In genomic region chrX:54044126-54044876, GRCh38 we compare ENCODE assay signal across 8 cellular contexts. TPM values are rescaled to one million over a fixed set of nuclear protein-coding genes. Genes with fewer than 3 reads are reported as not detected.
DNase-seq lines count a peak whose midpoint lies in the region; ATAC-seq, FAIRE-seq and TF ChIP-seq lines count a peak whose summit lies in the region.

Gene PHF8, minus strand, starts transcription at chrX:54044473. Its CDS starts 1,745 bp downstream, at chrX:54042728.

- H3K9me3 ChIP-seq in pancreas (no peaks in the 10 kb centered on the region), thyroid gland (no peaks in the 10 kb centered on the region)

- 0 to 34% (median 2%) methylated on average over 43 to 66 of the region's 66 CpGs for WGBS in adipose tissue, 3 donors
- WGBS in pancreas, 2 donors = 0 to 31% methylated on average over 55 to 64 of the region's 66 CpGs
- WGBS in thyroid gland, 2 donors = 0% methylated on average over 12 to 23 of the region's 66 CpGs

- peak; percentile 82 for ATAC-seq in HG02870 (IDR thresholded peaks at IDR 0.05; ENCODE audit: unreplicated experiment)
- peak; percentile 95 for ATAC-seq in Right ventricle myocardium superior (ENCODE audit: poor library complexity)
- ATAC-seq in pancreas = peak; percentile 86 to 93 (median 88)

- no peaks in the 10 kb centered on the region for H3K36me3 ChIP-seq in pancreas
- peaks cover 0 to 9% of the 10 kb centered on the region in 2 donors for H3K36me3 ChIP-seq in thyroid gland

- TF ChIP-seq POLR2A in GM12892 (IDR thresholded peaks at IDR 0.05; ENCODE audit: low read depth, low read length) (peak; percentile 12; the same call in 1 of the 2 replicates), thyroid gland (IDR thresholded peaks at IDR 0.05) (peak in 1 of 2 donors; percentile 50)

- H3K27me3 ChIP-seq in pancreas = no peaks in the 10 kb centered on the region
- H3K27me3 ChIP-seq in thyroid gland = no peaks in the 10 kb centered on the region

- H3K4me3 ChIP-seq in pancreas = peak within 1 kb of the TSS; percentile 36 to 56 (median 47)
- H3K4me3 ChIP-seq in thyroid gland (replicated peaks in 1 of 3) = peak within 1 kb of the TSS in 2 of 3 donors; percentile 42 to 68

- H3K4me1 ChIP-seq in pancreas (no peaks in the 10 kb centered on the region), thyroid gland (peaks cover 0 to 6% of the 10 kb centered on the region in 2 donors)

- TF ChIP-seq CTCF in pancreas (IDR thresholded peaks at IDR 0.05) (no peak), thyroid gland (IDR thresholded peaks at IDR 0.05) (no peak)

- H3K27ac ChIP-seq in adipose tissue (ENCODE audit: low read depth, low read length) (peak within 1 kb of the TSS; percentile 38), pancreas (peak within 1 kb of the TSS; percentile 80 to 95 (median 88)), thyroid gland (peak within 1 kb of the TSS; percentile 86 to 96 (median 86))

- FAIRE-seq in GM12892 (lab: Jason Lieb, UNC) (peak; percentile 90), pancreas (lab: Jason Lieb, UNC) (peak; percentile 96)

- peak; percentile 61 for DNase-seq in GM12892 (ENCODE audit: insufficient read length)
- peak; percentile 97 for DNase-seq in NCI-H146 (lab: John Stamatoyannopoulos, UW)
- peak; percentile 89 to 96 (median 93) for DNase-seq in T-helper 1 cell
- DNase-seq in Right ventricle myocardium superior = peak; percentile 96
- peak; percentile 94 to 97 (median 96) for DNase-seq in pancreas
- DNase-seq in thyroid gland = peak; percentile 95

- intact Hi-C loops in Right ventricle myocardium superior (cut with DNase I) = loop anchor here (10.0 kb wide), 1 partner anchor 140 kb away; the partner anchor contains the start of gene FAM120C
- intact Hi-C loops in pancreas (cut with DNase I) = no loop called here
- intact Hi-C loops in thyroid gland (cut with DNase I) = no loop called here

RNA-seq across cellular contexts. Expression of gene PHF8, which starts in this region (rescaled TPM):
- polyA plus RNA-seq in GM12892 (2012; ENCODE audit: missing spikeins) = 11.7 TPM
- polyA plus RNA-seq in adipose tissue (10 to 100 TPM in 2 of 3 donors, 1 to 10 TPM in 1; 7.1 to 11.4 (median 10.4) TPM), pancreas (10 to 100 TPM; 11.1 to 15.3 TPM)
- total RNA-seq in Right ventricle myocardium superior (10.8 TPM), pancreas (10 to 100 TPM; 10.9 to 21.3 (median 14.6) TPM), thyroid gland (10 to 100 TPM; 30.4 to 89.5 (median 36.3) TPM)

Comparison
In these comparisons a context has a peak if more than half of its experiments do, and no peak if none do; other contexts are left out.
1. Peak in every context shown above with its lines: DNase-seq, ATAC-seq, H3K4me3 ChIP-seq and H3K27ac ChIP-seq.
2. H3K27ac ChIP-seq: peak in every context shown above with its lines; median percentile 88 in pancreas; 86 in thyroid gland; 38 in adipose tissue.